Comparison of ENCODE assay signal across 8 cellular contexts in the genomic region with DNA sequence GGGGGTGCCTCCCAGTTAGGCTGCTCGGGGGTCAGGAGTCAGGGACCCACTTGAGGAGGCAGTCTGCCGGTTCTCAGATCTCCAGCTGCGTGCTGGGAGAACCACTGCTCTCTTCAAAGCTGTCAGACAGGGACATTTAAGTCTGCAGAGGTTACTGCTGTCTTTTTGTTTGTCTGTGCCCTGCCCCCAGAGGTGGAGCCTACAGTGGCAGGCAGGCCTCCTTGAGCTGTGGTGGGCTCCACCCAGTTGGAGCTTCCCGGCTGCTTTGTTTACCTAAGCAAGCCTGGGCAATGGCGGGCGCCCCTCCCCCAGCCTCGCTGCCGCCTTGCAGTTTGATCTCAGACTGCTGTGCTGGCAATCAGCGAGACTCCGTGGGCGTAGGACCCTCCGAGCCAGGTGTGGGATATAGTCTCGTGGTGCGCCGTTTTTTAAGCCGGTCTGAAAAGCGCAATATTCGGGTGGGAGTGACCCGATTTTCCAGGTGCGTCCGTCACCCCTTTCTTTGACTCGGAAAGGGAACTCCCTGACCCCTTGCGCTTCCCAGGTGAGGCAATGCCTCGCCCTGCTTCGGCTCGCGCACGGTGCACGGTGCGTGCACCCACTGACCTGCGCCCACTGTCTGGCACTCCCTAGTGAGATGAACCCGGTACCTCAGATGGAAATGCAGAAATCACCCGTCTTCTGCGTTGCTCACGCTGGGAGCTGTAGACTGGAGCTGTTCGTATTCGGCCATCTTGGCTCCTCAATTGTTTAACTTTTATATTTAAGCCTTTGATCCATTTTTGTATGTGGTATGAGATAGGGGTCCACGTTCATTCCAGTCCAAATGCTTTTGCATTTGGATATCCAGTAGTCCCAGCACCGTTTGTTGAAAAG.
A peak's percentile ranks its signal among the peaks of the same experiment; 100 is the strongest.
DNase-seq lines count a peak whose midpoint lies in the region; ATAC-seq, FAIRE-seq and TF ChIP-seq lines count a peak whose summit lies in the region.
"Not testable (repeated sequence)": the region's sequence is repeated elsewhere in the genome, so short reads cannot be mapped to it uniquely, and the experiment has no call there.

No MANE protein-coding gene starts in this region.

- WGBS in neuronal stem cell (ENCODE audit: extremely low coverage in 2 of 2, insufficient read length in 2 of 2, insufficient replicate concordance in 1 of 2), 2 donors, result no CpG with 5 or more reads among the region's 39 CpGs
- WGBS in upper lobe of left lung, 2 donors, result 89 to 97% methylated on average over 16 to 18 of the region's 39 CpGs

- not testable (repeated sequence) for ATAC-seq in activated naive CD8-positive, alpha-beta T cell treated with anti-CD3 and anti-CD28 coated beads, Interleukin-2, amount 50 U/mL, for 24 hours; upper lobe of left lung (ENCODE audit: low FRiP score in 2 of 2)

- peak overlapping the region; percentile 85 for H3K4me2 ChIP-seq in keratinocyte (ENCODE audit: control insufficient read depth, extremely low read depth, insufficient read depth, low read depth, low read length)
- peak overlapping the region; percentile 11 for H3K4me2 ChIP-seq in neuronal stem cell (ENCODE audit: insufficient read depth, low read length, poor library complexity, severe bottlenecking)

- not testable (repeated sequence) for H2BK120ac ChIP-seq in neuronal stem cell (ENCODE audit: low read depth, low read length)

- not testable (repeated sequence) for H3K27me3 ChIP-seq in H7 (ENCODE audit: control insufficient read depth, insufficient read depth, low read length); keratinocyte (ENCODE audit: control insufficient read depth, extremely low read depth, insufficient read depth, low read length); neuronal stem cell (ENCODE audit: control insufficient read depth in 3 of 3, insufficient read depth in 3 of 3, low read depth in 1 of 3, low read length in 3 of 3); upper lobe of left lung

- H3K9me1 ChIP-seq in keratinocyte (ENCODE audit: control insufficient read depth, extremely low read depth, insufficient read depth, low read length), result not testable (repeated sequence)

- H3K18ac ChIP-seq in neuronal stem cell (ENCODE audit: low read length), result not testable (repeated sequence)

- H4K8ac ChIP-seq in neuronal stem cell (ENCODE audit: low read depth, low read length), result not testable (repeated sequence)

- H2AFZ ChIP-seq in keratinocyte (ENCODE audit: control insufficient read depth, low read length) (peak overlapping the region; percentile 86), neuronal stem cell (ENCODE audit: low read length) (peak overlapping the region; percentile 66)

- not testable (repeated sequence) for TF ChIP-seq EP300 in upper lobe of left lung (IDR thresholded peaks at IDR 0.05)

- TF ChIP-seq CTCF in epithelial cell of proximal tubule (conservative IDR thresholded peaks at IDR 0.05; ENCODE audit: low read depth, low read length); keratinocyte (optimal IDR thresholded peaks at IDR 0.05 in 1 of 3, IDR thresholded peaks at IDR 0.05 in 1 of 3, conservative IDR thresholded peaks at IDR 0.05 in 1 of 3; ENCODE audit: extremely low read depth in 1 of 3, insufficient read depth in 2 of 3, low read length in 3 of 3); upper lobe of left lung (IDR thresholded peaks at IDR 0.05): not testable (repeated sequence)

- peak overlapping the region; percentile 21 for H3K4me3 Mint-ChIP-seq in T-helper 1 cell treated with Interleukin-12 subunit alpha and Interleukin-12 subunit beta and Interleukin-4 antibody, amounts not matched to agents 30 μg/mL and 1 μg/mL, for 36 hours
- peak overlapping the region; percentile 66 for H3K4me3 Mint-ChIP-seq in activated naive CD8-positive, alpha-beta T cell treated with anti-CD3 and anti-CD28 coated beads, Interleukin-2, amount 50 U/mL, for 24 hours

- not testable (repeated sequence) for FAIRE-seq in keratinocyte (lab: Jason Lieb, UNC)

- H3K14ac ChIP-seq in neuronal stem cell (ENCODE audit: low read length), result not testable (repeated sequence)

- H3K9me3 ChIP-seq in keratinocyte (ENCODE audit: control insufficient read depth, low read depth, low read length); neuronal stem cell (replicated peaks in 1 of 2; ENCODE audit: control insufficient read depth in 2 of 2, insufficient read depth in 1 of 2, low read depth in 1 of 2, low read length in 2 of 2); upper lobe of left lung: not testable (repeated sequence)

- H2AK5ac ChIP-seq in neuronal stem cell (ENCODE audit: low read depth, low read length), result not testable (repeated sequence)

- H2BK12ac ChIP-seq in neuronal stem cell (ENCODE audit: low read length), result not testable (repeated sequence)

- not testable (repeated sequence) for H3K9me3 Mint-ChIP-seq in T-helper 1 cell treated with Interleukin-12 subunit alpha and Interleukin-12 subunit beta and Interleukin-4 antibody, amounts not matched to agents 30 μg/mL and 1 μg/mL, for 36 hours; activated naive CD8-positive, alpha-beta T cell treated with anti-CD3 and anti-CD28 coated beads, Interleukin-2, amount 50 U/mL, for 24 hours

- not testable (repeated sequence) for H3K36me3 Mint-ChIP-seq in T-helper 1 cell treated with Interleukin-12 subunit alpha and Interleukin-12 subunit beta and Interleukin-4 antibody, amounts not matched to agents 30 μg/mL and 1 μg/mL, for 36 hours (ENCODE audit: low read depth); activated naive CD8-positive, alpha-beta T cell treated with anti-CD3 and anti-CD28 coated beads, Interleukin-2, amount 50 U/mL, for 24 hours (ENCODE audit: low read depth)

- not testable (repeated sequence) for H3K79me2 ChIP-seq in keratinocyte (ENCODE audit: control insufficient read depth, insufficient read depth, low read length)

- H3K79me1 ChIP-seq in neuronal stem cell (ENCODE audit: low read depth, low read length), result not testable (repeated sequence)

- H3K36me3 ChIP-seq in H7 (replicated peaks; ENCODE audit: control insufficient read depth, insufficient read depth, low read length); keratinocyte (ENCODE audit: control insufficient read depth in 2 of 2, extremely low read depth in 1 of 2, insufficient read depth in 2 of 2, low read length in 2 of 2); neuronal stem cell (replicated peaks in 1 of 2; ENCODE audit: control insufficient read depth in 2 of 2, insufficient read depth in 2 of 2, low read length in 2 of 2); upper lobe of left lung: not testable (repeated sequence)

- not testable (repeated sequence) for DNase-seq in H7; activated naive CD8-positive, alpha-beta T cell treated with anti-CD3 and anti-CD28 coated beads, Interleukin-2, amount 50 U/mL, for 24 hours; epithelial cell of proximal tubule (ENCODE audit: low read depth); keratinocyte (ENCODE audit: low read depth, low spot score); neuronal stem cell (ENCODE audit: low spot score)
- DNase-seq in NCI-H2171 treated with DMSO at 0.1 percent for 48 hours (lab: John Stamatoyannopoulos, UW), result peak; percentile 64
- DNase-seq in upper lobe of left lung, result peak in 1 of 2 donors; percentile 36

- H3K4me3 ChIP-seq in H7 (ENCODE audit: insufficient read depth, low read depth, low read length) (peak overlapping the region; percentile 28; the same call in 1 of the 2 replicates), epithelial cell of proximal tubule (ENCODE audit: low read depth, low read length) (peak overlapping the region; percentile 5), keratinocyte (ENCODE audit: control insufficient read depth in 2 of 3, extremely low read depth in 1 of 3, insufficient read depth in 2 of 3, low read depth in 1 of 3, low read length in 3 of 3) (peak overlapping the region; percentile 36 to 73 (median 62)), neuronal stem cell (ENCODE audit: low read length in 2 of 2) (peak overlapping the region in 1 of 2 donors; percentile 42), upper lobe of left lung (peak overlapping the region in 3 of 4 donors; percentile 21 to 27 (median 26))

- dilution Hi-C loops in keratinocyte (cut with MboI; ENCODE audit: extremely low pct_ligation_motif_present, low sequenced_read_pairs), result not testable (repeated sequence)

- H3K27ac Mint-ChIP-seq in T-helper 1 cell treated with Interleukin-12 subunit alpha and Interleukin-12 subunit beta and Interleukin-4 antibody, amounts not matched to agents 30 μg/mL and 1 μg/mL, for 36 hours; activated naive CD8-positive, alpha-beta T cell treated with anti-CD3 and anti-CD28 coated beads, Interleukin-2, amount 50 U/mL, for 24 hours: not testable (repeated sequence)

- H4K91ac ChIP-seq in neuronal stem cell (ENCODE audit: low read depth, low read length, poor library complexity), result not testable (repeated sequence)

- H3K4ac ChIP-seq in neuronal stem cell (ENCODE audit: low read length), result not testable (repeated sequence)

- not testable (repeated sequence) for H4K20me1 ChIP-seq in keratinocyte (ENCODE audit: control insufficient read depth, extremely low read depth, insufficient read depth, low read length)

- not testable (repeated sequence) for H2BK15ac ChIP-seq in neuronal stem cell (ENCODE audit: low read length)

- not testable (repeated sequence) for H3K23ac ChIP-seq in neuronal stem cell (ENCODE audit: low read depth, low read length, poor library complexity)

- H3K4me1 Mint-ChIP-seq in T-helper 1 cell treated with Interleukin-12 subunit alpha and Interleukin-12 subunit beta and Interleukin-4 antibody, amounts not matched to agents 30 μg/mL and 1 μg/mL, for 36 hours (ENCODE audit: low read depth); activated naive CD8-positive, alpha-beta T cell treated with anti-CD3 and anti-CD28 coated beads, Interleukin-2, amount 50 U/mL, for 24 hours: not testable (repeated sequence)

- not testable (repeated sequence) for TF ChIP-seq POLR2A in upper lobe of left lung (IDR thresholded peaks at IDR 0.05)

- H3K4me1 ChIP-seq in keratinocyte (ENCODE audit: control insufficient read depth, extremely low read depth, insufficient read depth, low read length); neuronal stem cell (ENCODE audit: control insufficient read depth in 2 of 2, insufficient read depth in 1 of 2, low read depth in 1 of 2, low read length in 2 of 2); upper lobe of left lung: not testable (repeated sequence)

- not testable (repeated sequence) for H2BK5ac ChIP-seq in neuronal stem cell (ENCODE audit: low read length)

- H3K27me3 Mint-ChIP-seq in T-helper 1 cell treated with Interleukin-12 subunit alpha and Interleukin-12 subunit beta and Interleukin-4 antibody, amounts not matched to agents 30 μg/mL and 1 μg/mL, for 36 hours (ENCODE audit: low read depth); activated naive CD8-positive, alpha-beta T cell treated with anti-CD3 and anti-CD28 coated beads, Interleukin-2, amount 50 U/mL, for 24 hours: not testable (repeated sequence)

- H3K27ac ChIP-seq in keratinocyte (ENCODE audit: control insufficient read depth, insufficient read depth, low read length), result peak overlapping the region; percentile 91
- H3K27ac ChIP-seq in neuronal stem cell (replicated peaks; ENCODE audit: low read length); upper lobe of left lung: not testable (repeated sequence)

- H3K9ac ChIP-seq in keratinocyte (ENCODE audit: control insufficient read depth, extremely low read depth, insufficient read depth, low read length), result peak overlapping the region; percentile 77
- not testable (repeated sequence) for H3K9ac ChIP-seq in neuronal stem cell (ENCODE audit: low read depth, low read length, poor library complexity)
